ENCODE assay signal across 34 cellular contexts in the genomic region with DNA sequence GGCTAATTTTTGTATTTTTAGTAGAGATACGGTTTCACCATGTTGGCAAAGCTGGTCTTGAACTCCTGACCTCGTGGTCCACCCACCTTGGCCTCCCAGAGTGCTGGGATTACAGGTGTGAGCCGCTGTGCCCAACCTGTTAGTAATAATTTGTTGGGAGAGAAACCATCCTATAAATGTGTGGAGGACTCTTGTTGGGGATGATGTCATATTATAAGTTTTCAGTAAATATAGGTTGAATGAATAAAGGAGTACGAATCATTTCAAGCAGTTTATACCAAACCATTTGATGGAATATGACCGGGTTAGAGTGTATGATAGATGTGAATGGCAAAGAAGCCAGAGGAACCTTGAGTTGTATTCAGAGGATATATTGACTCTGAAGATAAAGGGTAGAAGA.
"Had no signal": no experiment of that assay in that cellular context is flagged by ENCODE, and none has a peak within 500 bp of the region (broad histone marks: within the 10 kb centered on the region; RNA-seq: fewer than 3 reads in every experiment).

No MANE protein-coding gene starts in this region.

- H3K9me3 ChIP-seq: adrenal gland, ascending aorta, body of pancreas had no signal

- H3K4me1 ChIP-seq: adrenal gland, ascending aorta, breast epithelium had no signal

- ATAC-seq: activated naive CD4-positive, alpha-beta T cell treated with anti-CD3 and anti-CD28 coated beads, Interleukin-2, amount 50 U/mL, for 72 hours; activated naive CD8-positive, alpha-beta T cell treated with anti-CD3 and anti-CD28 coated beads, Interleukin-2, amount 50 U/mL, for 24 hours; activated T-cell treated with anti-CD3 and anti-CD28 coated beads, Interleukin-2, amount 50 U/mL, for 4 hours; activated T-cell treated with anti-CD3 and anti-CD28 coated beads, Interleukin-2, amount 50 U/mL, for 72 hours; activated T-helper 17 cell treated with anti-CD3 and anti-CD28 coated beads, Interleukin-2, amount 50 U/mL, for 72 hours; body of pancreas had no signal

- DNase-seq: activated effector memory CD4-positive, alpha-beta T cell treated with anti-CD3 and anti-CD28 coated beads, Interleukin-2, amount 50 U/mL, for 16 hours; activated effector memory CD4-positive, alpha-beta T cell treated with Interleukin-2 at 50 U/mL for 16 hours; activated gamma-delta T cell; activated gamma-delta T cell treated with Interleukin-2 at 50 U/mL for 16 hours; activated naive CD4-positive, alpha-beta T cell; activated naive CD4-positive, alpha-beta T cell treated with anti-CD3 and anti-CD28 coated beads for 36 hours; activated naive CD4-positive, alpha-beta T cell treated with anti-CD3 and anti-CD28 coated beads, Interleukin-2, amount 10 ng/mL, durations not matched to agents 7 days and 5 days; activated naive CD4-positive, alpha-beta T cell treated with anti-CD3 and anti-CD28 coated beads, Interleukin-2, amount 50 U/mL, for 16 hours; activated naive CD4-positive, alpha-beta T cell treated with Interleukin-2 at 50 U/mL for 16 hours; activated naive CD8-positive, alpha-beta T cell treated with anti-CD3 and anti-CD28 coated beads for 36 hours; activated naive CD8-positive, alpha-beta T cell treated with anti-CD3 and anti-CD28 coated beads, Interleukin-2, amount 10 ng/mL, durations not matched to agents 7 days and 5 days; activated naive CD8-positive, alpha-beta T cell treated with anti-CD3 and anti-CD28 coated beads, Interleukin-2, amount 50 U/mL, for 24 hours; activated T-cell treated with anti-CD3 and anti-CD28 coated beads, Interleukin-2, amount 50 U/mL, for 1 hour; activated T-cell treated with anti-CD3 and anti-CD28 coated beads, Interleukin-2, amount 50 U/mL, for 24 hours; activated T-cell treated with anti-CD3 and anti-CD28 coated beads, Interleukin-2, amount 50 U/mL, for 4 hours; activated T-cell treated with anti-CD3 and anti-CD28 coated beads, Interleukin-2, amount 50 U/mL, for 48 hours; activated T-cell treated with anti-CD3 and anti-CD28 coated beads, Interleukin-2, amount 50 U/mL, for 72 hours; adrenal gland; amniotic stem cell; amygdala; anterior cingulate cortex; aorta; body of pancreas; brain microvascular endothelial cell; caudate nucleus; central memory CD4-positive, alpha-beta T cell; cerebellar nuclear complex had no signal

- H3K27me3 ChIP-seq: adrenal gland, ascending aorta, body of pancreas, brain microvascular endothelial cell, breast epithelium, cardiac muscle cell had no signal

- H3K4me3 ChIP-seq: adrenal gland, ascending aorta, body of pancreas, breast epithelium, cardiac muscle cell had no signal

- H3K36me3 ChIP-seq: adrenal gland, ascending aorta, brain microvascular endothelial cell, breast epithelium, cardiac muscle cell had no signal

- H3K27ac ChIP-seq: adrenal gland, ascending aorta, body of pancreas, brain microvascular endothelial cell, breast epithelium, cardiac muscle cell had no signal

- FAIRE-seq: astrocyte, bronchial epithelial cell had no signal
